In genomic region chr3:53295410-53295809, GRCh38 we compare ENCODE assay signal across 27 cellular contexts.
"Had no signal": no experiment of that assay in that cellular context is flagged by ENCODE, and none has a peak within 500 bp of the region (broad histone marks: within the 10 kb centered on the region; RNA-seq: fewer than 3 reads in every experiment).

No MANE protein-coding gene starts in this region.

- H3K36me3 ChIP-seq: pancreas had no signal

- ATAC-seq: foreskin keratinocyte; heart right ventricle; left colon; natural killer cell treated with Interleukin-12 subunit alpha and Interleukin-12 subunit beta and Interleukin-15 and Interleukin-18, amount 100 ng/mL, for 72 hours; pancreas; sciatic nerve had no signal

- H3K27ac ChIP-seq: coronary artery, esophagus muscularis mucosa, foreskin keratinocyte, heart right ventricle, neutrophil, pancreas, thoracic aorta, tibial nerve, upper lobe of left lung had no signal

- H3K27me3 ChIP-seq: esophagus muscularis mucosa, foreskin keratinocyte, heart right ventricle, neutrophil, pancreas, tibial nerve, upper lobe of left lung had no signal

- H3K4me3 ChIP-seq: coronary artery, esophagus muscularis mucosa, heart right ventricle, lung, pancreas, smooth muscle cell, thoracic aorta, tibial nerve, upper lobe of left lung had no signal

- DNase-seq: dermis blood vessel endothelial cell; effector memory CD4-positive, alpha-beta T cell; foreskin keratinocyte; glutamatergic neuron; heart right ventricle; hippocampal formation; left colon; naive B cell; stimulated activated CD4-positive, alpha-beta T cell treated with anti-CD3 and anti-CD28 coated beads, Interleukin-12 subunit alpha, Interleukin-12 subunit beta, amount 100 ng/mL, for 4 hours; stimulated activated CD4-positive, alpha-beta T cell treated with anti-CD3 and anti-CD28 coated beads, Interleukin-1b, Interleukin-23, amount 100 ng/mL, for 48 hours; stimulated activated CD4-positive, alpha-beta T cell treated with anti-CD3 and anti-CD28 coated beads, Interleukin-4, amount 100 ng/mL, for 1 hour; stimulated activated CD8-positive, alpha-beta memory T cell treated with anti-CD3 and anti-CD28 coated beads, Interleukin-4, amount 100 ng/mL, for 48 hours; stimulated activated naive CD4-positive, alpha-beta T cell treated with Interleukin-2 at 50 U/mL for 16 hours had no signal

- H3K9me3 ChIP-seq: esophagus muscularis mucosa, heart right ventricle, neutrophil, pancreas, thoracic aorta, tibial nerve, upper lobe of left lung had no signal

- H3K4me1 ChIP-seq: foreskin keratinocyte, pancreas had no signal

- FAIRE-seq: endothelial cell of umbilical vein, islet of Langerhans, pancreas, urothelium cell line had no signal

- H3K4me2 ChIP-seq: smooth muscle cell had no signal
